ENCODE assay signal across 11 cellular contexts in genomic region chr2:19611491-19612332, GRCh38.
A peak's percentile ranks its signal among the peaks of the same experiment; 100 is the strongest.
DNase-seq lines count a peak whose midpoint lies in the region; ATAC-seq and TF ChIP-seq lines count a peak whose summit lies in the region.
"Had no signal": no experiment of that assay in that cellular context is flagged by ENCODE, and none has a peak within 500 bp of the region (broad histone marks: within the 10 kb centered on the region; RNA-seq: fewer than 3 reads in every experiment).

No MANE protein-coding gene starts in this region.

- H3K27me3 ChIP-seq in osteoblast (ENCODE audit: insufficient read depth, low read length) (no peaks in the 10 kb centered on the region), H7 (ENCODE audit: control insufficient read depth, insufficient read depth, low read length) (no peaks in the 10 kb centered on the region)
- H3K27me3 ChIP-seq: body of pancreas had no signal

- H3K36me3 ChIP-seq in osteoblast (ENCODE audit: insufficient read depth, low read length): no peaks in the 10 kb centered on the region
- no peaks in the 10 kb centered on the region for H3K36me3 ChIP-seq in H7 (replicated peaks; ENCODE audit: control insufficient read depth, insufficient read depth, low read length)

- TF ChIP-seq CTCF in epithelial cell of proximal tubule (conservative IDR thresholded peaks at IDR 0.05; ENCODE audit: low read depth, low read length): no peak
- TF ChIP-seq CTCF in osteoblast (IDR thresholded peaks at IDR 0.05; ENCODE audit: extremely low read depth, low read depth, low read length): no peak

- H3K9me3 ChIP-seq in osteoblast (ENCODE audit: low read depth, low read length): peaks cover 3% of the 10 kb centered on the region

- peak overlapping the region; percentile 94 for H3K27ac ChIP-seq in osteoblast (ENCODE audit: low read depth, low read length)
- H3K27ac ChIP-seq: body of pancreas had no signal

- H2AFZ ChIP-seq in osteoblast (ENCODE audit: low read length): no peak overlapping the region

- no peaks in the 10 kb centered on the region for H4K20me1 ChIP-seq in osteoblast (ENCODE audit: insufficient read depth, low read length)

- DNase-seq in GM03348 (ENCODE audit: low spot score): peak; percentile 88
- peak; percentile 42 for DNase-seq in NCI-H2196 (lab: John Stamatoyannopoulos, UW; ENCODE audit: unreplicated experiment)
- peak; percentile 96 for DNase-seq in epithelial cell of proximal tubule (ENCODE audit: low read depth)
- DNase-seq in osteoblast (ENCODE audit: insufficient read length, low spot score, missing footprints): peak; percentile 63
- no peak for DNase-seq in KG1 (lab: John Stamatoyannopoulos, UW)
- DNase-seq in H7: no peak
- DNase-seq: hypothalamus, NCI-H524 treated with DMSO at 0.1 percent for 48 hours had no signal

- peaks cover 48% of the 10 kb centered on the region for H3K4me1 ChIP-seq in osteoblast (ENCODE audit: insufficient read depth, low read length)
- H3K4me1 ChIP-seq: body of pancreas had no signal

- ATAC-seq in GM21381 (IDR thresholded peaks at IDR 0.05; ENCODE audit: unreplicated experiment) (no peak), GM21515 (IDR thresholded peaks at IDR 0.05; ENCODE audit: unreplicated experiment) (no peak)
- ATAC-seq: body of pancreas had no signal

- H3K4me2 ChIP-seq in osteoblast (ENCODE audit: insufficient read depth, low read length): peak overlapping the region; percentile 62

- H3K79me2 ChIP-seq in osteoblast (ENCODE audit: insufficient read depth, low read length): no peaks in the 10 kb centered on the region

- no peak overlapping the region for H3K4me3 ChIP-seq in epithelial cell of proximal tubule (ENCODE audit: low read depth, low read length)
- H3K4me3 ChIP-seq in osteoblast (ENCODE audit: insufficient read depth, low read length): no peak overlapping the region
- H3K4me3 ChIP-seq in H7 (ENCODE audit: insufficient read depth, low read depth, low read length): no peak overlapping the region
- H3K4me3 ChIP-seq: body of pancreas had no signal

Comparison
In these comparisons a context has a peak if more than half of its experiments do, and no peak if none do; other contexts are left out.
1. DNase-seq: peak in GM03348 (single experiment), NCI-H2196 (single experiment), epithelial cell of proximal tubule (single experiment) and osteoblast (single experiment); none in KG1 (single experiment) and H7 (single experiment).